18 cellular contexts compared by ENCODE assay signal in the genomic region with DNA sequence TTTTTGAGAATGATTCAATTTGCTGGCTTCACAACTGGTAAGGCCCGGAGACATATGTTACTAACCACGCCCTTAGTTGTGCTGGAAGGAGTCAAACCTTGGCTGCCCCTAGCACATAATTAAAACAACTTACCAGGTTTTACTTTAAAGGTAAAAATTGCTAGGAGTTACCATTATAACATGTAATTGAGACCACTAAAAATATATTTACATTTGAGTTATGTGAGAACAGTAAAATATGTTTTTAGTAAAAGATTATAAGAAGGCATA.
DNase-seq lines count a peak whose midpoint lies in the region; FAIRE-seq and TF ChIP-seq lines count a peak whose summit lies in the region.
"Had no signal": no experiment of that assay in that cellular context is flagged by ENCODE, and none has a peak within 500 bp of the region (broad histone marks: within the 10 kb centered on the region; RNA-seq: fewer than 3 reads in every experiment).

No MANE protein-coding gene starts in this region.

- no peak overlapping the region for H4K5ac ChIP-seq in H9 (ENCODE audit: insufficient read length, low read depth, low read length)

- H3K14ac ChIP-seq in H9 (ENCODE audit: insufficient read depth, low read length): no peak overlapping the region

- H3K27ac ChIP-seq in H9 (ENCODE audit: insufficient read length, low read depth, low read length): no peak overlapping the region
- H3K27ac ChIP-seq in A673 (ENCODE audit: low read depth, low read length, poor library complexity, severe bottlenecking): no peak overlapping the region
- H3K27ac ChIP-seq: Peyer's patch had no signal

- peaks cover 29 to 61% (median 49%) of the 10 kb centered on the region in 3 experiments for H3K36me3 Mint-ChIP-seq in H9 (ENCODE audit: insufficient read depth in 1 of 3, low read depth in 3 of 3)
- no peaks in the 10 kb centered on the region for H3K36me3 Mint-ChIP-seq in MCF 10A (ENCODE audit: insufficient read depth, unreplicated experiment)

- no peak overlapping the region for H3T11ph ChIP-seq in H9 (ENCODE audit: low read length)

- no peak overlapping the region for H3K4ac ChIP-seq in H9 (ENCODE audit: low read depth, low read length)

- POLR2A ChIA-PET in MCF 10A (lab: Yijun Ruan, JAX) (no interaction called here), A673 (lab: Charles Lee; ENCODE audit: low non-redundant PET) (no interaction called here)

- H3K23me2 ChIP-seq in H9 (ENCODE audit: insufficient read length, low read depth, low read length, poor library complexity, severe bottlenecking): no peaks in the 10 kb centered on the region

- no peak overlapping the region for H2BK5ac ChIP-seq in H9 (ENCODE audit: insufficient read length, low read length)

- no peak overlapping the region for H4K91ac ChIP-seq in H9 (ENCODE audit: insufficient read length, low read depth, low read length)

- H3K27ac Mint-ChIP-seq in H9 (no peak overlapping the region), MCF 10A (ENCODE audit: low read depth, unreplicated experiment) (no peak overlapping the region)
- H3K27ac Mint-ChIP-seq: activated CD8-positive, alpha-beta T cell treated with anti-CD3 and anti-CD28 coated beads for 36 hours; activated T-helper 2 cell treated with anti-CD3 and anti-CD28 coated beads, Interferon-gamma antibody, Interleukin-2, Interleukin-4, amounts not matched to agents 10 μg/mL and 5 μg/mL and 100 μg/mL, durations not matched to agents 14 hours and 24 hours and 36 hours; dendritic cell treated with granulocyte-macrophage colony-stimulating factor and Interleukin-4, amounts not matched to agents 40 ng/mL and 50 ng/mL, for 4 days; stimulated activated naive CD8-positive, alpha-beta T cell treated with anti-CD3 and anti-CD28 coated beads, Interleukin-15, Interleukin-2, amounts not matched to agents 100 ng/mL and 50 ng/mL, for 24 hours had no signal

- H3K4me3 ChIP-seq in WI38 (ENCODE audit: low read depth, low read length): peak overlapping the region; percentile 92
- H3K4me3 ChIP-seq in iPS-15b (ENCODE audit: low read depth, low read length): peak overlapping the region; percentile 74
- H3K4me3 ChIP-seq in A673 (ENCODE audit: low read depth, low read length, poor library complexity, severe bottlenecking): no peak overlapping the region
- H3K4me3 ChIP-seq: lung, Peyer's patch had no signal

- peak overlapping the region; percentile 56 for H3K4me2 ChIP-seq in H9 (ENCODE audit: insufficient read depth, insufficient read length, low read length)

- H3K9me3 ChIP-seq in H9 (ENCODE audit: control insufficient read depth, low read depth, low read length): peaks cover 30% of the 10 kb centered on the region
- peaks cover 3% of the 10 kb centered on the region for H3K9me3 ChIP-seq in iPS-15b (ENCODE audit: control insufficient read depth, insufficient read depth, low read length)
- H3K9me3 ChIP-seq in A673 (ENCODE audit: low read depth, low read length, poor library complexity, severe bottlenecking): no peaks in the 10 kb centered on the region
- H3K9me3 ChIP-seq: Peyer's patch had no signal

- TF ChIP-seq CTCF in H9 (conservative IDR thresholded peaks at IDR 0.05) (no peak), WI38 (IDR thresholded peaks at IDR 0.05; ENCODE audit: low read depth, low read length) (no peak), MCF 10A (IDR thresholded peaks at IDR 0.05; ENCODE audit: unreplicated experiment) (no peak), A673 (conservative IDR thresholded peaks at IDR 0.05; ENCODE audit: low read depth, low read length) (no peak)

- intact Hi-C loops in MCF 10A (cut with micrococcal nuclease) (no loop called here), A673 (cut with micrococcal nuclease; ENCODE audit: unreplicated experiment) (no loop called here)

- FAIRE-seq in A204.1 (lab: Jason Lieb, UNC): peak; percentile 11

- no peak overlapping the region for H2AFZ ChIP-seq in H9 (ENCODE audit: low read length)

- H2BK15ac ChIP-seq in H9 (ENCODE audit: low read depth, low read length): no peak overlapping the region

- H3K27me3 Mint-ChIP-seq in H9 (ENCODE audit: low read depth) (no peaks in the 10 kb centered on the region; the same call in 1 of the 2 replicates), MCF 10A (ENCODE audit: insufficient read depth, unreplicated experiment) (no peaks in the 10 kb centered on the region)
- H3K27me3 Mint-ChIP-seq: activated CD8-positive, alpha-beta T cell treated with anti-CD3 and anti-CD28 coated beads for 36 hours; dendritic cell treated with granulocyte-macrophage colony-stimulating factor and Interleukin-4, amounts not matched to agents 40 ng/mL and 50 ng/mL, for 4 days; stimulated activated naive CD8-positive, alpha-beta T cell treated with anti-CD3 and anti-CD28 coated beads, Interleukin-15, Interleukin-2, amounts not matched to agents 100 ng/mL and 50 ng/mL, for 24 hours had no signal

- BruUV-seq in MCF 10A (replicated peaks; lab: Mats Ljungman, UMichigan): no TSS peak
- BruUV-seq in A673 (replicated peaks; lab: Mats Ljungman, UMichigan): no TSS peak

- no peak overlapping the region for H3K23ac ChIP-seq in H9 (ENCODE audit: insufficient read length, low read depth, low read length)

- H3K4me1 ChIP-seq in H9 (ENCODE audit: insufficient read depth, low read length) (no peaks in the 10 kb centered on the region), iPS-15b (ENCODE audit: control insufficient read depth, insufficient read depth, low read length) (no peaks in the 10 kb centered on the region), A673 (ENCODE audit: insufficient read depth, low read length, poor library complexity, severe bottlenecking) (no peaks in the 10 kb centered on the region)
- H3K4me1 ChIP-seq: Peyer's patch had no signal

- H3K4me3 Mint-ChIP-seq in H9 (peak overlapping the region in 1 of 2 experiments; percentile 96; a peak in 2 of 5 replicates), MCF 10A (ENCODE audit: unreplicated experiment) (no peak overlapping the region)
- H3K4me3 Mint-ChIP-seq: activated CD8-positive, alpha-beta T cell treated with anti-CD3 and anti-CD28 coated beads for 36 hours; dendritic cell treated with granulocyte-macrophage colony-stimulating factor and Interleukin-4, amounts not matched to agents 40 ng/mL and 50 ng/mL, for 4 days; stimulated activated naive CD8-positive, alpha-beta T cell treated with anti-CD3 and anti-CD28 coated beads, Interleukin-15, Interleukin-2, amounts not matched to agents 100 ng/mL and 50 ng/mL, for 24 hours had no signal

- peaks cover 25% of the 10 kb centered on the region for H3K36me3 ChIP-seq in iPS-15b (ENCODE audit: control insufficient read depth, insufficient read depth, low read length)
- no peaks in the 10 kb centered on the region for H3K36me3 ChIP-seq in A673 (ENCODE audit: insufficient read depth, low read length, poor library complexity, severe bottlenecking)
- H3K36me3 ChIP-seq: Peyer's patch had no signal

- H3K79me2 ChIP-seq in H9 (ENCODE audit: insufficient read depth, low read length): peaks cover 15% of the 10 kb centered on the region; the same call in 1 of the 2 replicates

- H3K9ac ChIP-seq in H9 (ENCODE audit: extremely low read depth, insufficient read length, low read length) (peak overlapping the region; percentile 51), iPS-15b (ENCODE audit: low read depth, low read length) (peak overlapping the region; percentile 80)

- H3K18ac ChIP-seq in H9 (ENCODE audit: insufficient read length, low read depth, low read length): no peak overlapping the region

- H3K27me3 ChIP-seq in H9 (ENCODE audit: insufficient read depth, low read length): no peaks in the 10 kb centered on the region
- H3K27me3 ChIP-seq in iPS-15b (ENCODE audit: control insufficient read depth, insufficient read depth, low read length): no peaks in the 10 kb centered on the region
- no peaks in the 10 kb centered on the region for H3K27me3 ChIP-seq in A673 (replicated peaks; ENCODE audit: insufficient read depth, low read depth, low read length, poor library complexity)
- H3K27me3 ChIP-seq: Peyer's patch had no signal

- H3K56ac ChIP-seq in H9 (ENCODE audit: insufficient read length, low read depth, low read length): no peak overlapping the region

- H2BK120ac ChIP-seq in H9 (ENCODE audit: low read depth, low read length, poor library complexity, severe bottlenecking): no peak overlapping the region

- no CpG with 5 or more reads among the region's 2 CpGs for WGBS in H9 (ENCODE audit: extremely low coverage, insufficient read length, low lambda C conversion rate)

- H2BK12ac ChIP-seq in H9 (ENCODE audit: insufficient read length, low read depth, low read length): no peak overlapping the region

- H3K9me3 Mint-ChIP-seq in H9 (peaks cover 36 to 43% of the 10 kb centered on the region in 2 experiments), MCF 10A (ENCODE audit: unreplicated experiment) (no peaks in the 10 kb centered on the region)

- no peak overlapping the region for H2BK20ac ChIP-seq in H9 (ENCODE audit: low read depth, low read length, poor library complexity, severe bottlenecking)

- H4K8ac ChIP-seq in H9 (replicated peaks; ENCODE audit: insufficient read length, low read depth, low read length): no peak overlapping the region

- DNase-seq in H9 (no peak), MCF 10A (ENCODE audit: unreplicated experiment) (no peak), NCI-H1092 (lab: John Stamatoyannopoulos, UW) (no peak), A673 (ENCODE audit: low spot score) (no peak)
- DNase-seq in stimulated activated CD4-positive, alpha-beta T cell treated with anti-CD3 and anti-CD28 coated beads, Interleukin-12 subunit alpha, Interleukin-12 subunit beta, amount 100 ng/mL, for 4 hours: no peak
- DNase-seq: activated CD8-positive, alpha-beta T cell treated with anti-CD3 and anti-CD28 coated beads for 36 hours; aorta; KG1; NCI-H1694; NCI-H510A treated with DMSO at 0.1 percent for 48 hours; Peyer's patch had no signal

- H2AK5ac ChIP-seq in H9 (ENCODE audit: insufficient read length, low read length): no peak overlapping the region

- no peaks in the 10 kb centered on the region for H3K79me1 ChIP-seq in H9 (ENCODE audit: insufficient read depth, low read depth, low read length, poor library complexity, severe bottlenecking)

- H3K4me1 Mint-ChIP-seq in H9 (peaks cover 8 to 21% of the 10 kb centered on the region in 2 experiments), MCF 10A (ENCODE audit: insufficient read depth, unreplicated experiment) (no peaks in the 10 kb centered on the region)

- H4K20me1 ChIP-seq in H9 (ENCODE audit: control insufficient read depth, insufficient read depth, insufficient read length): no peaks in the 10 kb centered on the region

- CTCF ChIA-PET in MCF 10A (lab: Yijun Ruan, JAX): no interaction called here
- CTCF ChIA-PET in A673 (lab: Charles Lee): no interaction called here
